In genomic region chr12:47753021-47754001, GRCh38 we compare ENCODE assay signal across 8 cellular contexts. TPM values are rescaled to one million over a fixed set of nuclear protein-coding genes. Genes with fewer than 3 reads are reported as not detected.
DNase-seq lines count a peak whose midpoint lies in the region; ATAC-seq, FAIRE-seq and TF ChIP-seq lines count a peak whose summit lies in the region.

No MANE protein-coding gene starts in this region.

- DNase-seq in astrocyte of the hippocampus (ENCODE audit: low read depth, low spot score) (peak; percentile 20), testis (no peak), HTR-8/SVneo (ENCODE audit: insufficient read length, low spot score) (no peak)
- no peak for DNase-seq in activated CD4-positive, alpha-beta memory T cell treated with anti-CD3 and anti-CD28 coated beads for 36 hours
- no peak for DNase-seq in effector memory CD8-positive, alpha-beta T cell

- H3K4me1 Mint-ChIP-seq in activated CD4-positive, alpha-beta memory T cell treated with anti-CD3 and anti-CD28 coated beads for 36 hours (ENCODE audit: low read depth), result peaks cover 39% of the 10 kb centered on the region
- peaks cover 17% of the 10 kb centered on the region in 2 donors for H3K4me1 Mint-ChIP-seq in effector memory CD8-positive, alpha-beta T cell (ENCODE audit: low read depth in 2 of 2)

- no peaks in the 10 kb centered on the region for H3K36me3 ChIP-seq in testis (ENCODE audit: low read depth, missing control alignments)

- H3K4me1 ChIP-seq in testis, result peaks cover 39% of the 10 kb centered on the region

- H3K4me3 Mint-ChIP-seq in activated CD4-positive, alpha-beta memory T cell treated with anti-CD3 and anti-CD28 coated beads for 36 hours, result no peak overlapping the region
- no peak overlapping the region for H3K4me3 Mint-ChIP-seq in effector memory CD8-positive, alpha-beta T cell

- H3K9me3 Mint-ChIP-seq in activated CD4-positive, alpha-beta memory T cell treated with anti-CD3 and anti-CD28 coated beads for 36 hours, result no peaks in the 10 kb centered on the region
- no peaks in the 10 kb centered on the region for H3K9me3 Mint-ChIP-seq in effector memory CD8-positive, alpha-beta T cell

- no peaks in the 10 kb centered on the region for H3K9me3 ChIP-seq in testis

- H3K27ac Mint-ChIP-seq in activated CD4-positive, alpha-beta memory T cell treated with anti-CD3 and anti-CD28 coated beads for 36 hours, result no peak overlapping the region
- no peak overlapping the region for H3K27ac Mint-ChIP-seq in effector memory CD8-positive, alpha-beta T cell

- no peak for FAIRE-seq in HTR-8/SVneo (lab: Jason Lieb, UNC)

- H3K36me3 Mint-ChIP-seq in activated CD4-positive, alpha-beta memory T cell treated with anti-CD3 and anti-CD28 coated beads for 36 hours, result no peaks in the 10 kb centered on the region
- no peaks in the 10 kb centered on the region for H3K36me3 Mint-ChIP-seq in effector memory CD8-positive, alpha-beta T cell (ENCODE audit: insufficient read depth)

- CTCF ChIA-PET in activated CD4-positive, alpha-beta memory T cell treated with anti-CD3 and anti-CD28 coated beads for 36 hours (lab: Charles Lee), result interaction anchor here (3.0 to 14.4 kb wide), 4 partner anchors 10 to 85 kb away, joined by 13 to 361 read pairs (median 70); partner anchors contain the start of gene SLC48A1

- no peak for TF ChIP-seq POLR2A in testis (IDR thresholded peaks at IDR 0.05)

- POLR2A ChIA-PET in activated CD4-positive, alpha-beta memory T cell treated with anti-CD3 and anti-CD28 coated beads for 36 hours (lab: Charles Lee), result no interaction called here

- H3K27me3 ChIP-seq in layer of hippocampus (ENCODE audit: control insufficient read depth, insufficient read depth, low read length) (no peaks in the 10 kb centered on the region), testis (no peaks in the 10 kb centered on the region)

- peak overlapping the region; percentile 73 for H3K27ac ChIP-seq in layer of hippocampus (ENCODE audit: low read depth, low read length)
- H3K27ac ChIP-seq in testis, result peak overlapping the region; percentile 10 to 63

- intact Hi-C loops in testis (cut with DNase I; ENCODE audit: low total_unique reads), result no loop called here
- intact Hi-C loops in activated CD4-positive, alpha-beta memory T cell treated with anti-CD3 and anti-CD28 coated beads for 36 hours (cut with micrococcal nuclease), result loop anchor here (2.0 kb wide), 1 partner anchor 47 kb away; the partner anchor contains the start of gene RPAP3

- no peak overlapping the region for H3K4me3 ChIP-seq in testis

- TF ChIP-seq CTCF in testis (IDR thresholded peaks at IDR 0.05), result no peak

- H3K27me3 Mint-ChIP-seq in activated CD4-positive, alpha-beta memory T cell treated with anti-CD3 and anti-CD28 coated beads for 36 hours, result no peaks in the 10 kb centered on the region
- peaks cover 6 to 20% of the 10 kb centered on the region in 2 donors for H3K27me3 Mint-ChIP-seq in effector memory CD8-positive, alpha-beta T cell

- ATAC-seq in HG03432 (IDR thresholded peaks at IDR 0.05; ENCODE audit: unreplicated experiment) (peak; percentile 37), HG03108 (IDR thresholded peaks at IDR 0.05; ENCODE audit: unreplicated experiment) (no peak)
- no peak for ATAC-seq in effector memory CD8-positive, alpha-beta T cell (replicated peaks)

- WGBS in testis, 2 donors, result 48 to 59% methylated on average over 11 of the region's 11 CpGs

RNA-seq across cellular contexts. Expression of gene RAPGEF3, which starts 5.4 kb away (rescaled TPM):
- total RNA-seq in testis, result 10 to 100 TPM; 24.6 to 30.2 TPM
- 13.9 TPM for polyA plus RNA-seq in testis (ENCODE audit: insufficient read depth, low read depth, low replicate concordance)
- 1 to 10 TPM; 2.1 to 2.5 TPM for total RNA-seq in activated CD4-positive, alpha-beta memory T cell treated with anti-CD3 and anti-CD28 coated beads for 36 hours

RNA-seq across cellular contexts. Expression of gene SLC48A1, which starts 19.7 kb away (rescaled TPM):
- 10 to 100 TPM; 25.5 to 32.0 TPM for total RNA-seq in testis
- 21.0 TPM for polyA plus RNA-seq in testis (ENCODE audit: insufficient read depth, low read depth, low replicate concordance)
- total RNA-seq in activated CD4-positive, alpha-beta memory T cell treated with anti-CD3 and anti-CD28 coated beads for 36 hours, result 10 to 100 TPM; 13.7 to 16.2 TPM

RNA-seq across cellular contexts. Expression of gene ENDOU, which starts 28.0 kb away (rescaled TPM):
- total RNA-seq in testis, result under 1 TPM; 0.16 to 0.43 TPM
- 0.21 TPM for polyA plus RNA-seq in testis (ENCODE audit: insufficient read depth, low read depth, low replicate concordance)
- not detected for total RNA-seq in activated CD4-positive, alpha-beta memory T cell treated with anti-CD3 and anti-CD28 coated beads for 36 hours

RNA-seq across cellular contexts. Expression of gene RPAP3, which starts 47.5 kb away (rescaled TPM):
- total RNA-seq in testis, result 10 to 100 TPM; 25.0 to 32.3 TPM
- 12.7 TPM for polyA plus RNA-seq in testis (ENCODE audit: insufficient read depth, low read depth, low replicate concordance)
- total RNA-seq in activated CD4-positive, alpha-beta memory T cell treated with anti-CD3 and anti-CD28 coated beads for 36 hours, result 10 to 100 TPM; 49.4 to 50.2 TPM

Comparison
In these comparisons a context has a peak if more than half of its experiments do, and no peak if none do; other contexts are left out.
1. RNA of gene RAPGEF3, which starts 5.4 kb away (total RNA-seq): 24.6 to 30.2 TPM in testis; 2.1 to 2.5 TPM in activated CD4-positive, alpha-beta memory T cell treated with anti-CD3 and anti-CD28 coated beads for 36 hours; every median in the first group is over 4 times any median in the second.